Comparison of ENCODE assay signal across 16 cellular contexts in the genomic region with DNA sequence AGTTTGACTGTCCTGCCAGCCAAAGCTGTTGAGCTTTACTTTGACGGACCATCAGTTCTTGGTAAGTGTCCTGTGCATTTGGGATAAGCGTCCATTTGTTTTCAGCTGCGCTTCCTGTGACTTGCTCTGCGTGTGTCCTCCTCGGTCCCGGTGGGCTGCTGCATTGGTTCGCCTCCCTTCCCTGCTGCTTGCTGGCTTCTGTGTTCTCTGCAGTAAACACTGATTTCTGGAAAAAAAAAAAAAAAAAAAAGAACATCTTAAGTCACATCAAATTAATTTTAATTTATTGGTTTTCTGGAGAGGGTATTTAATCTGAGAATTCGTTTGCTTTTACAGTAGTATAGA.
A peak's percentile ranks its signal among the peaks of the same experiment; 100 is the strongest.
DNase-seq lines count a peak whose midpoint lies in the region; TF ChIP-seq lines count a peak whose summit lies in the region.
"Had no signal": no experiment of that assay in that cellular context is flagged by ENCODE, and none has a peak within 500 bp of the region (broad histone marks: within the 10 kb centered on the region; RNA-seq: fewer than 3 reads in every experiment).

No MANE protein-coding gene starts in this region.

- H3K14ac ChIP-seq in H9 (ENCODE audit: insufficient read depth, low read length) (peak overlapping the region; percentile 39; the same call in 1 of the 2 replicates), neuronal stem cell (ENCODE audit: low read length) (no peak overlapping the region)

- H2BK5ac ChIP-seq in H9 (ENCODE audit: insufficient read length, low read length), result no peak overlapping the region
- H2BK5ac ChIP-seq in neuronal stem cell (ENCODE audit: low read length), result no peak overlapping the region

- no peak overlapping the region for H3K56ac ChIP-seq in H9 (ENCODE audit: insufficient read length, low read depth, low read length)

- no peak overlapping the region for H3K18ac ChIP-seq in H9 (ENCODE audit: insufficient read length, low read depth, low read length)
- no peak overlapping the region for H3K18ac ChIP-seq in neuronal stem cell (ENCODE audit: low read length)

- TF ChIP-seq CTCF in 22Rv1 (IDR thresholded peaks at IDR 0.05) (no peak), H9 (conservative IDR thresholded peaks at IDR 0.05) (no peak), endodermal cell (conservative IDR thresholded peaks at IDR 0.05) (no peak), Peyer's patch (IDR thresholded peaks at IDR 0.05) (no peak)

- H3K79me1 ChIP-seq in H9 (ENCODE audit: insufficient read depth, low read depth, low read length, poor library complexity, severe bottlenecking) (no peaks in the 10 kb centered on the region), neuronal stem cell (ENCODE audit: low read depth, low read length) (peaks cover 1% of the 10 kb centered on the region)

- no peak for TF ChIP-seq POLR2A in Peyer's patch (IDR thresholded peaks at IDR 0.05)

- H2BK120ac ChIP-seq in H9 (ENCODE audit: low read depth, low read length, poor library complexity, severe bottlenecking), result no peak overlapping the region
- H2BK120ac ChIP-seq in neuronal stem cell (ENCODE audit: low read depth, low read length), result no peak overlapping the region

- H3K9ac ChIP-seq in H9 (ENCODE audit: extremely low read depth, insufficient read length, low read length) (no peak overlapping the region), endodermal cell (ENCODE audit: extremely low read depth, low read length, poor library complexity, severe bottlenecking) (no peak overlapping the region), neuronal stem cell (ENCODE audit: low read depth, low read length, poor library complexity) (no peak overlapping the region)
- H3K9ac ChIP-seq: BLaER1 treated with 17β-estradiol and CSF1 and Interleukin-3, amounts not matched to agents 10 nM and 100 nM had no signal

- H3K27me3 Mint-ChIP-seq in H9 (ENCODE audit: low read depth) (no peaks in the 10 kb centered on the region), endodermal cell (ENCODE audit: insufficient read depth) (no peaks in the 10 kb centered on the region)
- H3K27me3 Mint-ChIP-seq: B cell had no signal

- no peaks in the 10 kb centered on the region for H3K4me1 ChIP-seq in H9 (ENCODE audit: insufficient read depth, low read length)
- no peaks in the 10 kb centered on the region for H3K4me1 ChIP-seq in endodermal cell (ENCODE audit: control insufficient read depth, insufficient read depth, low read length)
- peaks cover 0 to 2% of the 10 kb centered on the region in 2 donors for H3K4me1 ChIP-seq in neuronal stem cell (ENCODE audit: control insufficient read depth in 2 of 2, insufficient read depth in 1 of 2, low read depth in 1 of 2, low read length in 2 of 2)
- no peaks in the 10 kb centered on the region for H3K4me1 ChIP-seq in Peyer's patch
- H3K4me1 ChIP-seq: BLaER1 treated with 17β-estradiol and CSF1 and Interleukin-3, amounts not matched to agents 10 nM and 100 nM had no signal

- H3K9me3 Mint-ChIP-seq in H9 (0 out of 5 replicates have a peak, but pooled peaks cover 0 to 2% of the 10 kb centered on the region in 2 experiments), endodermal cell (no peaks in the 10 kb centered on the region)
- H3K9me3 Mint-ChIP-seq: CD8-positive, alpha-beta T cell; IgD-negative memory B cell had no signal

- H3K4me2 ChIP-seq in H9 (ENCODE audit: insufficient read depth, insufficient read length, low read length) (no peak overlapping the region), neuronal stem cell (ENCODE audit: insufficient read depth, low read length, poor library complexity, severe bottlenecking) (no peak overlapping the region)
- H3K4me2 ChIP-seq: BLaER1 treated with 17β-estradiol and CSF1 and Interleukin-3, amounts not matched to agents 10 nM and 100 nM had no signal

- H3K36me3 ChIP-seq in endodermal cell (ENCODE audit: control insufficient read depth, insufficient read depth, low read length), result no peaks in the 10 kb centered on the region
- no peaks in the 10 kb centered on the region for H3K36me3 ChIP-seq in neuronal stem cell (replicated peaks in 1 of 2; ENCODE audit: control insufficient read depth in 2 of 2, insufficient read depth in 2 of 2, low read length in 2 of 2)
- H3K36me3 ChIP-seq in Peyer's patch, result no peaks in the 10 kb centered on the region
- H3K36me3 ChIP-seq: BLaER1 treated with 17β-estradiol and CSF1 and Interleukin-3, amounts not matched to agents 10 nM and 100 nM had no signal

- H3K9me3 ChIP-seq in H9 (ENCODE audit: control insufficient read depth, low read depth, low read length) (no peaks in the 10 kb centered on the region), endodermal cell (ENCODE audit: control insufficient read depth, low read length) (no peaks in the 10 kb centered on the region), neuronal stem cell (replicated peaks in 1 of 2; ENCODE audit: control insufficient read depth in 2 of 2, insufficient read depth in 1 of 2, low read depth in 1 of 2, low read length in 2 of 2) (no peaks in the 10 kb centered on the region), Peyer's patch (no peaks in the 10 kb centered on the region)
- H3K9me3 ChIP-seq: BLaER1 treated with 17β-estradiol and CSF1 and Interleukin-3, amounts not matched to agents 10 nM and 100 nM had no signal

- peaks cover 12 to 13% of the 10 kb centered on the region in 2 experiments for H3K4me1 Mint-ChIP-seq in H9
- peaks cover 5% of the 10 kb centered on the region for H3K4me1 Mint-ChIP-seq in endodermal cell
- H3K4me1 Mint-ChIP-seq: B cell, IgD-negative memory B cell had no signal

- H3K4ac ChIP-seq in H9 (ENCODE audit: low read depth, low read length) (no peak overlapping the region), neuronal stem cell (ENCODE audit: low read length) (no peak overlapping the region)

- H3K79me2 ChIP-seq in H9 (ENCODE audit: insufficient read depth, low read length), result no peaks in the 10 kb centered on the region

- H2BK15ac ChIP-seq in H9 (ENCODE audit: low read depth, low read length) (no peak overlapping the region), neuronal stem cell (ENCODE audit: low read length) (no peak overlapping the region)

- H2BK12ac ChIP-seq in H9 (ENCODE audit: insufficient read length, low read depth, low read length) (no peak overlapping the region), neuronal stem cell (ENCODE audit: low read length) (no peak overlapping the region)

- H3K4me3 Mint-ChIP-seq in H9, result peak overlapping the region in 1 of 2 experiments; percentile 28; a peak in 1 of 5 replicates
- no peak overlapping the region for H3K4me3 Mint-ChIP-seq in endodermal cell
- H3K4me3 Mint-ChIP-seq: B cell; CD8-positive, alpha-beta T cell; IgD-negative memory B cell had no signal

- peak overlapping the region in 2 of 3 experiments; percentile 61 to 96; a peak in 6 of 7 replicates for H3K27ac Mint-ChIP-seq in H9
- H3K27ac Mint-ChIP-seq in endodermal cell, result peak overlapping the region; percentile 48
- H3K27ac Mint-ChIP-seq: B cell; CD8-positive, alpha-beta T cell; IgD-negative memory B cell had no signal

- H4K20me1 ChIP-seq in H9 (ENCODE audit: control insufficient read depth, insufficient read depth, insufficient read length), result no peaks in the 10 kb centered on the region
- H4K20me1 ChIP-seq: BLaER1 treated with 17β-estradiol and CSF1 and Interleukin-3, amounts not matched to agents 10 nM and 100 nM had no signal

- H2AFZ ChIP-seq in H9 (ENCODE audit: low read length) (peak overlapping the region; percentile 70), neuronal stem cell (ENCODE audit: low read length) (peak overlapping the region; percentile 65)

- H3K23me2 ChIP-seq in H9 (ENCODE audit: insufficient read length, low read depth, low read length, poor library complexity, severe bottlenecking), result no peaks in the 10 kb centered on the region

- no peak overlapping the region for H4K8ac ChIP-seq in H9 (replicated peaks; ENCODE audit: insufficient read length, low read depth, low read length)
- no peak overlapping the region for H4K8ac ChIP-seq in neuronal stem cell (ENCODE audit: low read depth, low read length)

- H3K4me3 ChIP-seq in endodermal cell (ENCODE audit: low read length) (no peak overlapping the region), neuronal stem cell (ENCODE audit: low read length in 2 of 2) (no peak overlapping the region), Peyer's patch (no peak overlapping the region)
- H3K4me3 ChIP-seq: BLaER1 treated with 17β-estradiol and CSF1 and Interleukin-3, amounts not matched to agents 10 nM and 100 nM; GM12878 had no signal

- no peak overlapping the region for H4K5ac ChIP-seq in H9 (ENCODE audit: insufficient read length, low read depth, low read length)

- no CpG with 5 or more reads among the region's 8 CpGs for WGBS in H9 (ENCODE audit: extremely low coverage, insufficient read length, low lambda C conversion rate)
- WGBS in endodermal cell (ENCODE audit: insufficient coverage in 1 of 2, insufficient read length in 1 of 2), 2 experiments, result 93% methylated on average over 3 to 8 of the region's 8 CpGs
- no CpG with 5 or more reads among the region's 8 CpGs for WGBS in neuronal stem cell (ENCODE audit: extremely low coverage in 2 of 2, insufficient read length in 2 of 2, insufficient replicate concordance in 1 of 2), 2 donors

- no peak overlapping the region for H3T11ph ChIP-seq in H9 (ENCODE audit: low read length)

- H3K23ac ChIP-seq in H9 (ENCODE audit: insufficient read length, low read depth, low read length) (no peak overlapping the region), neuronal stem cell (ENCODE audit: low read depth, low read length, poor library complexity) (no peak overlapping the region)

- H3K36me3 Mint-ChIP-seq in H9 (ENCODE audit: insufficient read depth in 1 of 3, low read depth in 3 of 3) (no peaks in the 10 kb centered on the region; a peak in 1 of 7 replicates), endodermal cell (ENCODE audit: low read depth) (no peaks in the 10 kb centered on the region)
- H3K36me3 Mint-ChIP-seq: CD8-positive, alpha-beta T cell had no signal

- DNase-seq in H9, result no peak
- DNase-seq in endodermal cell, result no peak
- no peak for DNase-seq in neuronal stem cell (ENCODE audit: low spot score)
- no peak for DNase-seq in NCI-H2081 treated with DMSO at 0.1 percent for 48 hours (lab: John Stamatoyannopoulos, UW)
- DNase-seq in Peyer's patch, result no peak
- DNase-seq in NCI-H1436 treated with DMSO at 0.1 percent for 48 hours (lab: John Stamatoyannopoulos, UW), result no peak
- DNase-seq in NCI-H748 treated with DMSO at 0.1 percent for 48 hours (lab: John Stamatoyannopoulos, UW), result no peak
- DNase-seq: CD8-positive, alpha-beta T cell; DMS 273 treated with DMSO at 0.1 percent for 48 hours; DND-41; HCEC 1CT had no signal

- H3K27me3 ChIP-seq in H9 (ENCODE audit: insufficient read depth, low read length) (no peaks in the 10 kb centered on the region), endodermal cell (ENCODE audit: control insufficient read depth, insufficient read depth, low read length, poor library complexity, severe bottlenecking) (no peaks in the 10 kb centered on the region), neuronal stem cell (ENCODE audit: control insufficient read depth in 3 of 3, insufficient read depth in 3 of 3, low read depth in 1 of 3, low read length in 3 of 3) (no peaks in the 10 kb centered on the region), Peyer's patch (no peaks in the 10 kb centered on the region)
- H3K27me3 ChIP-seq: BLaER1 treated with 17β-estradiol and CSF1 and Interleukin-3, amounts not matched to agents 10 nM and 100 nM had no signal

- H4K91ac ChIP-seq in H9 (ENCODE audit: insufficient read length, low read depth, low read length) (peak overlapping the region; percentile 61), neuronal stem cell (ENCODE audit: low read depth, low read length, poor library complexity) (no peak overlapping the region)

- H2AK5ac ChIP-seq in H9 (ENCODE audit: insufficient read length, low read length), result no peak overlapping the region
- no peak overlapping the region for H2AK5ac ChIP-seq in neuronal stem cell (ENCODE audit: low read depth, low read length)

- peak overlapping the region; percentile 74 for H3K27ac ChIP-seq in 22Rv1
- H3K27ac ChIP-seq in H9 (ENCODE audit: insufficient read length, low read depth, low read length), result no peak overlapping the region
- no peak overlapping the region for H3K27ac ChIP-seq in endodermal cell (ENCODE audit: low read depth, low read length)
- no peak overlapping the region for H3K27ac ChIP-seq in neuronal stem cell (replicated peaks; ENCODE audit: low read length)
- H3K27ac ChIP-seq in Peyer's patch, result no peak overlapping the region
- H3K27ac ChIP-seq: BLaER1 treated with 17β-estradiol and CSF1 and Interleukin-3, amounts not matched to agents 10 nM and 100 nM had no signal

- H2BK20ac ChIP-seq in H9 (ENCODE audit: low read depth, low read length, poor library complexity, severe bottlenecking), result no peak overlapping the region
